1 cellular context compared by ENCODE assay signal in the genomic region with DNA sequence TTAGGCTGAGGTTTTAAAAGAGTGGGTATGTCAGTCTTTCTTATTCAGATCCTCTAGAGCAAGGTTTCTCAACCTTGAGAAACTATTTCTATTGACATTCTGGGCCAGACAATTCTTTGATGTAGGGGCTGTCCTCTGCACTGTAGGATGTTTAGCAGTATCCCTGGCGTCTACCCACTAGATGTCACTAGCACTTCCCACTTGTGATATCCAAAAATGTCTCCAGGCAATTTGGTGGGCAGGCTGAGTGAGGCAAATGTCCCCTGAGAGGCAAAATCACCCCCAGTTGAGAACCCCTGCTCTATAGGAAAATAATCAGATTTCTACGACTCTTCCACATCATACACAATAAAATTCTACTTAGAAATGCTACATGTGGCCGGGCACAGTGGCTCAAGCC.
TF ChIP-seq lines count a peak whose summit lies in the region.

No MANE protein-coding gene starts in this region.

TF ChIP-seq in H1, 55 proteins besides CTCF, POLR2A, EP300 and RAD21:
- TF ChIP-seq, protein P1, sequence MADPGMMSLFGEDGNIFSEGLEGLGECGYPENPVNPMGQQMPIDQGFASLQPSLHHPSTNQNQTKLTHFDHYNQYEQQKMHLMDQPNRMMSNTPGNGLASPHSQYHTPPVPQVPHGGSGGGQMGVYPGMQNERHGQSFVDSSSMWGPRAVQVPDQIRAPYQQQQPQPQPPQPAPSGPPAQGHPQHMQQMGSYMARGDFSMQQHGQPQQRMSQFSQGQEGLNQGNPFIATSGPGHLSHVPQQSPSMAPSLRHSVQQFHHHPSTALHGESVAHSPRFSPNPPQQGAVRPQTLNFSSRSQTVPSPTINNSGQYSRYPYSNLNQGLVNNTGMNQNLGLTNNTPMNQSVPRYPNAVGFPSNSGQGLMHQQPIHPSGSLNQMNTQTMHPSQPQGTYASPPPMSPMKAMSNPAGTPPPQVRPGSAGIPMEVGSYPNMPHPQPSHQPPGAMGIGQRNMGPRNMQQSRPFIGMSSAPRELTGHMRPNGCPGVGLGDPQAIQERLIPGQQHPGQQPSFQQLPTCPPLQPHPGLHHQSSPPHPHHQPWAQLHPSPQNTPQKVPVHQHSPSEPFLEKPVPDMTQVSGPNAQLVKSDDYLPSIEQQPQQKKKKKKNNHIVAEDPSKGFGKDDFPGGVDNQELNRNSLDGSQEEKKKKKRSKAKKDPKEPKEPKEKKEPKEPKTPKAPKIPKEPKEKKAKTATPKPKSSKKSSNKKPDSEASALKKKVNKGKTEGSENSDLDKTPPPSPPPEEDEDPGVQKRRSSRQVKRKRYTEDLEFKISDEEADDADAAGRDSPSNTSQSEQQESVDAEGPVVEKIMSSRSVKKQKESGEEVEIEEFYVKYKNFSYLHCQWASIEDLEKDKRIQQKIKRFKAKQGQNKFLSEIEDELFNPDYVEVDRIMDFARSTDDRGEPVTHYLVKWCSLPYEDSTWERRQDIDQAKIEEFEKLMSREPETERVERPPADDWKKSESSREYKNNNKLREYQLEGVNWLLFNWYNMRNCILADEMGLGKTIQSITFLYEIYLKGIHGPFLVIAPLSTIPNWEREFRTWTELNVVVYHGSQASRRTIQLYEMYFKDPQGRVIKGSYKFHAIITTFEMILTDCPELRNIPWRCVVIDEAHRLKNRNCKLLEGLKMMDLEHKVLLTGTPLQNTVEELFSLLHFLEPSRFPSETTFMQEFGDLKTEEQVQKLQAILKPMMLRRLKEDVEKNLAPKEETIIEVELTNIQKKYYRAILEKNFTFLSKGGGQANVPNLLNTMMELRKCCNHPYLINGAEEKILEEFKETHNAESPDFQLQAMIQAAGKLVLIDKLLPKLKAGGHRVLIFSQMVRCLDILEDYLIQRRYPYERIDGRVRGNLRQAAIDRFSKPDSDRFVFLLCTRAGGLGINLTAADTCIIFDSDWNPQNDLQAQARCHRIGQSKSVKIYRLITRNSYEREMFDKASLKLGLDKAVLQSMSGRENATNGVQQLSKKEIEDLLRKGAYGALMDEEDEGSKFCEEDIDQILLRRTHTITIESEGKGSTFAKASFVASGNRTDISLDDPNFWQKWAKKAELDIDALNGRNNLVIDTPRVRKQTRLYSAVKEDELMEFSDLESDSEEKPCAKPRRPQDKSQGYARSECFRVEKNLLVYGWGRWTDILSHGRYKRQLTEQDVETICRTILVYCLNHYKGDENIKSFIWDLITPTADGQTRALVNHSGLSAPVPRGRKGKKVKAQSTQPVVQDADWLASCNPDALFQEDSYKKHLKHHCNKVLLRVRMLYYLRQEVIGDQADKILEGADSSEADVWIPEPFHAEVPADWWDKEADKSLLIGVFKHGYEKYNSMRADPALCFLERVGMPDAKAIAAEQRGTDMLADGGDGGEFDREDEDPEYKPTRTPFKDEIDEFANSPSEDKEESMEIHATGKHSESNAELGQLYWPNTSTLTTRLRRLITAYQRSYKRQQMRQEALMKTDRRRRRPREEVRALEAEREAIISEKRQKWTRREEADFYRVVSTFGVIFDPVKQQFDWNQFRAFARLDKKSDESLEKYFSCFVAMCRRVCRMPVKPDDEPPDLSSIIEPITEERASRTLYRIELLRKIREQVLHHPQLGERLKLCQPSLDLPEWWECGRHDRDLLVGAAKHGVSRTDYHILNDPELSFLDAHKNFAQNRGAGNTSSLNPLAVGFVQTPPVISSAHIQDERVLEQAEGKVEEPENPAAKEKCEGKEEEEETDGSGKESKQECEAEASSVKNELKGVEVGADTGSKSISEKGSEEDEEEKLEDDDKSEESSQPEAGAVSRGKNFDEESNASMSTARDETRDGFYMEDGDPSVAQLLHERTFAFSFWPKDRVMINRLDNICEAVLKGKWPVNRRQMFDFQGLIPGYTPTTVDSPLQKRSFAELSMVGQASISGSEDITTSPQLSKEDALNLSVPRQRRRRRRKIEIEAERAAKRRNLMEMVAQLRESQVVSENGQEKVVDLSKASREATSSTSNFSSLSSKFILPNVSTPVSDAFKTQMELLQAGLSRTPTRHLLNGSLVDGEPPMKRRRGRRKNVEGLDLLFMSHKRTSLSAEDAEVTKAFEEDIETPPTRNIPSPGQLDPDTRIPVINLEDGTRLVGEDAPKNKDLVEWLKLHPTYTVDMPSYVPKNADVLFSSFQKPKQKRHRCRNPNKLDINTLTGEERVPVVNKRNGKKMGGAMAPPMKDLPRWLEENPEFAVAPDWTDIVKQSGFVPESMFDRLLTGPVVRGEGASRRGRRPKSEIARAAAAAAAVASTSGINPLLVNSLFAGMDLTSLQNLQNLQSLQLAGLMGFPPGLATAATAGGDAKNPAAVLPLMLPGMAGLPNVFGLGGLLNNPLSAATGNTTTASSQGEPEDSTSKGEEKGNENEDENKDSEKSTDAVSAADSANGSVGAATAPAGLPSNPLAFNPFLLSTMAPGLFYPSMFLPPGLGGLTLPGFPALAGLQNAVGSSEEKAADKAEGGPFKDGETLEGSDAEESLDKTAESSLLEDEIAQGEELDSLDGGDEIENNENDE (IDR thresholded peaks at IDR 0.05; ENCODE audit: insufficient replicate concordance, low read length): no peak
- TF ChIP-seq NRF1 (IDR thresholded peaks at IDR 0.05; ENCODE audit: low read depth, low read length) (no peak), KDM5A (IDR thresholded peaks at IDR 0.05; ENCODE audit: low read length) (no peak), POU5F1 (IDR thresholded peaks at IDR 0.05; ENCODE audit: low read depth, low read length) (no peak), CTBP2 (IDR thresholded peaks at IDR 0.05; ENCODE audit: borderline replicate concordance, insufficient read depth, insufficient read length, low read length) (no peak), CBX8 (IDR thresholded peaks at IDR 0.05; ENCODE audit: borderline replicate concordance, low read depth, low read length) (no peak), FOSL1 (IDR thresholded peaks at IDR 0.05; ENCODE audit: insufficient read depth, low read depth, low read length) (no peak), SP4 (IDR thresholded peaks at IDR 0.05; ENCODE audit: low read length) (no peak), TAF1 (IDR thresholded peaks at IDR 0.05; ENCODE audit: low read depth, low read length) (no peak), HDAC6 (IDR thresholded peaks at IDR 0.05; ENCODE audit: low read depth, low read length) (no peak), CHD1 (IDR thresholded peaks at IDR 0.05; ENCODE audit: low read depth, low read length) (no peak), TCF12 (IDR thresholded peaks at IDR 0.05; ENCODE audit: low read depth, low read length) (no peak), NANOG (IDR thresholded peaks at IDR 0.05; ENCODE audit: insufficient read depth, low read depth, low read length, poor library complexity, severe bottlenecking) (no peak), BRCA1 (IDR thresholded peaks at IDR 0.05; ENCODE audit: low read depth, low read length) (no peak), EZH2 (IDR thresholded peaks at IDR 0.05; ENCODE audit: low read depth, low read length, severe bottlenecking) (no peak), CEBPB (IDR thresholded peaks at IDR 0.05; ENCODE audit: low read depth, low read length) (no peak), SIN3A (conservative IDR thresholded peaks at IDR 0.05 in 1 of 2, IDR thresholded peaks at IDR 0.05 in 1 of 2; ENCODE audit: low read depth in 1 of 2, low read length in 2 of 2) (no peak), EGR1 (IDR thresholded peaks at IDR 0.05; ENCODE audit: borderline replicate concordance, low read depth, low read length) (no peak)
- TF ChIP-seq, protein P2, sequence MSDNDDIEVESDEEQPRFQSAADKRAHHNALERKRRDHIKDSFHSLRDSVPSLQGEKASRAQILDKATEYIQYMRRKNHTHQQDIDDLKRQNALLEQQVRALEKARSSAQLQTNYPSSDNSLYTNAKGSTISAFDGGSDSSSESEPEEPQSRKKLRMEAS (IDR thresholded peaks at IDR 0.05): no peak
